8 cellular contexts compared by ENCODE assay signal in genomic region chr16:70289229-70290098, GRCh38. TPM values are rescaled to one million over a fixed set of nuclear protein-coding genes. Genes with fewer than 3 reads are reported as not detected.
A peak's percentile ranks its signal among the peaks of the same experiment; 100 is the strongest.
DNase-seq lines count a peak whose midpoint lies in the region; TF ChIP-seq lines count a peak whose summit lies in the region.

Gene AARS1, minus strand, starts transcription at chr16:70289506. Its CDS starts 6,743 bp downstream, at chr16:70282763.

- no peaks in the 10 kb centered on the region for H3K4me1 ChIP-seq in ES-I3 (ENCODE audit: insufficient read depth, low read length)
- peaks cover 10% of the 10 kb centered on the region for H3K4me1 ChIP-seq in HAP-1
- H3K4me1 ChIP-seq in MM.1S (ENCODE audit: low read length) = 0 out of 2 replicates have a peak, but pooled peaks cover 2% of the 10 kb centered on the region
- H3K4me1 ChIP-seq in stomach smooth muscle (ENCODE audit: control insufficient read depth, insufficient read depth, low read length) = peaks cover 3% of the 10 kb centered on the region

- H3K27ac ChIP-seq in MM.1S (ENCODE audit: low read length) (peak within 1 kb of the TSS; percentile 93), stomach smooth muscle (ENCODE audit: low read length) (peak within 1 kb of the TSS; percentile 88)

- no peaks in the 10 kb centered on the region for H3K9me2 ChIP-seq in MM.1S (replicated peaks; ENCODE audit: insufficient read depth, low read length)

- H2AFZ ChIP-seq in MM.1S (ENCODE audit: low read length) = peak within 1 kb of the TSS; percentile 96

- H3F3A ChIP-seq in MM.1S (ENCODE audit: insufficient read depth, low read length) = peaks cover 14% of the 10 kb centered on the region

- H3K36me3 ChIP-seq in ES-I3 (ENCODE audit: insufficient read depth, low read length) (peaks cover 13% of the 10 kb centered on the region), HAP-1 (replicated peaks) (peaks cover 29% of the 10 kb centered on the region), MM.1S (replicated peaks; ENCODE audit: insufficient read depth, low read length) (no peaks in the 10 kb centered on the region; the same call in 1 of the 2 replicates), stomach smooth muscle (ENCODE audit: control insufficient read depth in 2 of 2, insufficient read depth in 2 of 2, low read length in 2 of 2) (no peaks in the 10 kb centered on the region)

- H3K9ac ChIP-seq in ES-I3 (ENCODE audit: low read depth, low read length) (peak within 1 kb of the TSS; percentile 91), MM.1S (ENCODE audit: low read length) (peak within 1 kb of the TSS; percentile 99), stomach smooth muscle (ENCODE audit: low read length in 2 of 2) (peak within 1 kb of the TSS; percentile 96 to 98)

- H3K27me3 ChIP-seq in HAP-1 (ENCODE audit: low read depth) (no peaks in the 10 kb centered on the region), MM.1S (replicated peaks; ENCODE audit: insufficient read depth, low read length) (no peaks in the 10 kb centered on the region), stomach smooth muscle (ENCODE audit: control insufficient read depth in 1 of 2, insufficient read depth in 2 of 2, low read length in 2 of 2) (no peaks in the 10 kb centered on the region)

- peaks cover 45% of the 10 kb centered on the region for H3K79me2 ChIP-seq in MM.1S (ENCODE audit: low read length)

- DNase-seq in HAP-1 (ENCODE audit: low spot score in 2 of 2) = peak; percentile 97 to 98
- peak; percentile 100 for DNase-seq in MM.1S
- DNase-seq in SIG-M5 (lab: John Stamatoyannopoulos, UW) = peak; percentile 86
- DNase-seq in activated gamma-delta T cell treated with Interleukin-2 at 50 U/mL for 16 hours = peak; percentile 93
- peak; percentile 100 for DNase-seq in fibroblast of villous mesenchyme (ENCODE audit: low read depth)
- DNase-seq in neural crest cell (ENCODE audit: low read depth, low spot score) = peak; percentile 90

- peaks cover 19% of the 10 kb centered on the region for H3K4me1 Mint-ChIP-seq in neural crest cell

- in situ Hi-C loops in HAP-1 (cut with MboI; ENCODE audit: low sequenced_read_pairs) = no loop called here

- peak within 1 kb of the TSS; percentile 94 for H3K27ac Mint-ChIP-seq in neural crest cell (ENCODE audit: unreplicated experiment)

- peak within 1 kb of the TSS; percentile 89 for H3K4me2 ChIP-seq in MM.1S (ENCODE audit: low read depth, low read length)

- no peak for TF ChIP-seq CTCF in MM.1S (IDR thresholded peaks at IDR 0.05; ENCODE audit: low read length)
- no peak for TF ChIP-seq CTCF in fibroblast of villous mesenchyme (IDR thresholded peaks at IDR 0.05; ENCODE audit: insufficient read depth, low read depth, low read length)
- TF ChIP-seq CTCF in neural crest cell (conservative IDR thresholded peaks at IDR 0.05) = no peak

- H3K27me3 Mint-ChIP-seq in neural crest cell (ENCODE audit: low read depth) = no peaks in the 10 kb centered on the region

- H3K4me3 Mint-ChIP-seq in neural crest cell = peak within 1 kb of the TSS; percentile 97

- no peaks in the 10 kb centered on the region for H3K9me3 Mint-ChIP-seq in neural crest cell

- H3K4me3 ChIP-seq in HAP-1 (peak within 1 kb of the TSS; percentile 92), MM.1S (ENCODE audit: low read length) (peak within 1 kb of the TSS; percentile 91), fibroblast of villous mesenchyme (ENCODE audit: low read depth, low read length) (peak within 1 kb of the TSS; percentile 77), stomach smooth muscle (ENCODE audit: low read length in 2 of 2) (peak within 1 kb of the TSS; percentile 90)

- H4K20me1 ChIP-seq in MM.1S (ENCODE audit: insufficient read depth, low read length) = 0 out of 2 replicates have a peak, but pooled peaks cover 3% of the 10 kb centered on the region

- H3K9me3 ChIP-seq in ES-I3 (ENCODE audit: control insufficient read depth, insufficient read depth, low read length) (no peaks in the 10 kb centered on the region), HAP-1 (no peaks in the 10 kb centered on the region), MM.1S (replicated peaks; ENCODE audit: insufficient read depth, low read length) (no peaks in the 10 kb centered on the region), stomach smooth muscle (ENCODE audit: control insufficient read depth in 2 of 2, low read length in 2 of 2) (no peaks in the 10 kb centered on the region)

- peaks cover 2% of the 10 kb centered on the region for H3K36me3 Mint-ChIP-seq in neural crest cell (ENCODE audit: low read depth)

RNA-seq across cellular contexts. Expression of gene AARS1, which starts in this region (rescaled TPM):
- total RNA-seq in fibroblast of villous mesenchyme (113 and 164 TPM in 2 replicates), neural crest cell (128 and 129 TPM in 2 replicates)

Comparison
In these comparisons a context has a peak if more than half of its experiments do, and no peak if none do; other contexts are left out.
1. Peak in every context shown above with its lines: DNase-seq, H3K4me3 ChIP-seq and H3K27ac ChIP-seq.